In the genomic region with DNA sequence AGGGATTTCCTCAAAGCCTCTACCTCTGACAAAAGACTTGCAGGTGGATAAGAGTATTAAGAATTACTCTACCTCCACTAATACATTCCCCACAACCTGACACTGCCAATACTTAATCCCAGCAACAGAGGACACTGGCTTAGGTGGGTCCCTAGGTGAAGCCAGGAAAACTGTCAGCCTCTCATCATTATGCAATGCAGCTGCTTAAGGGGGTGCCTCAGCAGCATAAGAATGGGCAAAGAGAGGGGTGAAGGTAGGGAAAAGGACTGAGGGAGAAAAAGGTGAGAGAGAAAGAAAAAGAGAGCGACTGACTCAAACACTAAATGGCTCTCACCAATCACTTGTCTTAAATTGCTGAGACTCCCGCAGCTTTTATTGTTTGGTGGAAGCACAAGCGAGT, we compare ENCODE assay signal across 21 cellular contexts.
DNase-seq lines count a peak whose midpoint lies in the region; ATAC-seq and TF ChIP-seq lines count a peak whose summit lies in the region.
"Had no signal": no experiment of that assay in that cellular context is flagged by ENCODE, and none has a peak within 500 bp of the region (broad histone marks: within the 10 kb centered on the region; RNA-seq: fewer than 3 reads in every experiment).

No MANE protein-coding gene starts in this region.

- no peak for DNase-seq in activated naive CD4-positive, alpha-beta T cell treated with anti-CD3 and anti-CD28 coated beads for 36 hours
- DNase-seq in activated naive CD4-positive, alpha-beta T cell treated with anti-CD3 and anti-CD28 coated beads, Interleukin-2, amount 50 U/mL, for 72 hours (ENCODE audit: low spot score in 2 of 2): no peak
- no peak for DNase-seq in T-helper 17 cell
- no peak for DNase-seq in endodermal cell
- peak; percentile 13 for DNase-seq in retina
- no peak for DNase-seq in glomerular visceral epithelial cell (ENCODE audit: extremely low spot score)
- no peak for DNase-seq in glutamatergic neuron
- DNase-seq: Caco-2; CD4-positive, alpha-beta T cell; DMS153; GF-D8; KG1; NCI-H2029 treated with DMSO at 0.1 percent for 48 hours; NCI-H748 treated with DMSO at 0.1 percent for 48 hours; OCI-M1; RPMI8226; SHP77 treated with DMSO at 0.1 percent for 48 hours; SK-N-SH had no signal

- no peak overlapping the region for H3K4me3 Mint-ChIP-seq in activated naive CD4-positive, alpha-beta T cell treated with anti-CD3 and anti-CD28 coated beads for 36 hours
- no peak overlapping the region for H3K4me3 Mint-ChIP-seq in T-helper 17 cell
- no peak overlapping the region for H3K4me3 Mint-ChIP-seq in endodermal cell
- no peak overlapping the region for H3K4me3 Mint-ChIP-seq in glutamatergic neuron (ENCODE audit: unreplicated experiment)
- H3K4me3 Mint-ChIP-seq: CD4-positive, alpha-beta T cell had no signal

- peaks cover 9% of the 10 kb centered on the region for H3K36me3 ChIP-seq in endodermal cell (ENCODE audit: control insufficient read depth, insufficient read depth, low read length)

- CTCF ChIA-PET in activated naive CD4-positive, alpha-beta T cell treated with anti-CD3 and anti-CD28 coated beads for 36 hours (lab: Charles Lee): no interaction called here

- peak overlapping the region; percentile 19 for H3K27ac Mint-ChIP-seq in activated naive CD4-positive, alpha-beta T cell treated with anti-CD3 and anti-CD28 coated beads for 36 hours
- H3K27ac Mint-ChIP-seq in activated naive CD4-positive, alpha-beta T cell treated with anti-CD3 and anti-CD28 coated beads, Interleukin-2, amount 50 U/mL, for 72 hours: no peak overlapping the region
- peak overlapping the region; percentile 62 for H3K27ac Mint-ChIP-seq in T-helper 17 cell
- peak overlapping the region; percentile 65 for H3K27ac Mint-ChIP-seq in endodermal cell
- no peak overlapping the region for H3K27ac Mint-ChIP-seq in glutamatergic neuron (ENCODE audit: unreplicated experiment)
- H3K27ac Mint-ChIP-seq: CD4-positive, alpha-beta T cell had no signal

- H3K4me1 ChIP-seq in endodermal cell (ENCODE audit: control insufficient read depth, insufficient read depth, low read length): peaks cover 23% of the 10 kb centered on the region
- H3K4me1 ChIP-seq: A549 had no signal

- peaks cover 20% of the 10 kb centered on the region for H3K4me1 Mint-ChIP-seq in activated naive CD4-positive, alpha-beta T cell treated with anti-CD3 and anti-CD28 coated beads for 36 hours (ENCODE audit: low read depth)
- H3K4me1 Mint-ChIP-seq in T-helper 17 cell (peaks cover 21% of the 10 kb centered on the region), endodermal cell (peaks cover 36% of the 10 kb centered on the region), glutamatergic neuron (ENCODE audit: low read depth, unreplicated experiment) (peaks cover 31% of the 10 kb centered on the region)

- H3K9me3 Mint-ChIP-seq in activated naive CD4-positive, alpha-beta T cell treated with anti-CD3 and anti-CD28 coated beads for 36 hours: no peaks in the 10 kb centered on the region
- no peaks in the 10 kb centered on the region for H3K9me3 Mint-ChIP-seq in activated naive CD4-positive, alpha-beta T cell treated with anti-CD3 and anti-CD28 coated beads, Interleukin-2, amount 50 U/mL, for 72 hours
- no peaks in the 10 kb centered on the region for H3K9me3 Mint-ChIP-seq in endodermal cell
- no peaks in the 10 kb centered on the region for H3K9me3 Mint-ChIP-seq in glutamatergic neuron (ENCODE audit: unreplicated experiment)
- H3K9me3 Mint-ChIP-seq: CD4-positive, alpha-beta T cell had no signal

- no peaks in the 10 kb centered on the region for H3K36me3 Mint-ChIP-seq in activated naive CD4-positive, alpha-beta T cell treated with anti-CD3 and anti-CD28 coated beads for 36 hours (ENCODE audit: low read depth)
- H3K36me3 Mint-ChIP-seq in activated naive CD4-positive, alpha-beta T cell treated with anti-CD3 and anti-CD28 coated beads, Interleukin-2, amount 50 U/mL, for 72 hours: no peaks in the 10 kb centered on the region
- H3K36me3 Mint-ChIP-seq in T-helper 17 cell (ENCODE audit: low read depth) (peaks cover 8% of the 10 kb centered on the region), endodermal cell (ENCODE audit: low read depth) (peaks cover 10% of the 10 kb centered on the region), glutamatergic neuron (ENCODE audit: unreplicated experiment) (no peaks in the 10 kb centered on the region)

- H3K27ac ChIP-seq in endodermal cell (ENCODE audit: low read depth, low read length): peak overlapping the region; percentile 50
- H3K27ac ChIP-seq: A549 had no signal

- 43 to 58% methylated on average over 1 to 3 of the region's 3 CpGs for whole genome bisulfite sequencing in endodermal cell (ENCODE audit: insufficient coverage in 1 of 2, insufficient read length in 1 of 2), 2 experiments

- no peak overlapping the region for H3K9ac ChIP-seq in endodermal cell (ENCODE audit: extremely low read depth, low read length, poor library complexity, severe bottlenecking)
- H3K9ac ChIP-seq: SK-N-SH had no signal

- peak overlapping the region; percentile 6 for H3K4me3 ChIP-seq in endodermal cell (ENCODE audit: low read length)
- H3K4me3 ChIP-seq: A549 had no signal

- H3K27me3 ChIP-seq in endodermal cell (ENCODE audit: control insufficient read depth, insufficient read depth, low read length, poor library complexity, severe bottlenecking): no peaks in the 10 kb centered on the region

- no peaks in the 10 kb centered on the region for H3K27me3 Mint-ChIP-seq in activated naive CD4-positive, alpha-beta T cell treated with anti-CD3 and anti-CD28 coated beads for 36 hours (ENCODE audit: low read depth)
- H3K27me3 Mint-ChIP-seq in T-helper 17 cell (no peaks in the 10 kb centered on the region), endodermal cell (ENCODE audit: insufficient read depth) (no peaks in the 10 kb centered on the region), glutamatergic neuron (ENCODE audit: unreplicated experiment) (peaks cover 2% of the 10 kb centered on the region)
- H3K27me3 Mint-ChIP-seq: CD4-positive, alpha-beta T cell had no signal

- no peaks in the 10 kb centered on the region for H3K9me3 ChIP-seq in T-helper 17 cell (ENCODE audit: control insufficient read depth, low read length, poor library complexity, severe bottlenecking)
- H3K9me3 ChIP-seq in endodermal cell (ENCODE audit: control insufficient read depth, low read length): no peaks in the 10 kb centered on the region
- H3K9me3 ChIP-seq: A549, Caco-2, SK-N-SH had no signal

- no peak for TF ChIP-seq CTCF in endodermal cell (conservative IDR thresholded peaks at IDR 0.05)
- no peak for TF ChIP-seq CTCF in glutamatergic neuron (IDR thresholded peaks at IDR 0.05; ENCODE audit: partially characterized antibody, unreplicated experiment)

- ATAC-seq in activated naive CD4-positive, alpha-beta T cell treated with anti-CD3 and anti-CD28 coated beads, Interleukin-2, amount 50 U/mL, for 72 hours: no peak
- ATAC-seq in T-helper 17 cell (no peak), HG02885 (IDR thresholded peaks at IDR 0.05; ENCODE audit: poor library complexity, unreplicated experiment) (no peak)
- ATAC-seq: A549, HCT116 had no signal

- intact Hi-C loops in activated naive CD4-positive, alpha-beta T cell treated with anti-CD3 and anti-CD28 coated beads for 36 hours (cut with micrococcal nuclease): no loop called here

Comparison
In these comparisons a context has a peak if more than half of its experiments do, and no peak if none do; other contexts are left out.
1. H3K27ac Mint-ChIP-seq: peak in activated naive CD4-positive, alpha-beta T cell treated with anti-CD3 and anti-CD28 coated beads for 36 hours (single experiment), T-helper 17 cell (single experiment) and endodermal cell (single experiment); none in activated naive CD4-positive, alpha-beta T cell treated with anti-CD3 and anti-CD28 coated beads, Interleukin-2, amount 50 U/mL, for 72 hours (0 of 2) and glutamatergic neuron (single experiment).